In the genomic region with DNA sequence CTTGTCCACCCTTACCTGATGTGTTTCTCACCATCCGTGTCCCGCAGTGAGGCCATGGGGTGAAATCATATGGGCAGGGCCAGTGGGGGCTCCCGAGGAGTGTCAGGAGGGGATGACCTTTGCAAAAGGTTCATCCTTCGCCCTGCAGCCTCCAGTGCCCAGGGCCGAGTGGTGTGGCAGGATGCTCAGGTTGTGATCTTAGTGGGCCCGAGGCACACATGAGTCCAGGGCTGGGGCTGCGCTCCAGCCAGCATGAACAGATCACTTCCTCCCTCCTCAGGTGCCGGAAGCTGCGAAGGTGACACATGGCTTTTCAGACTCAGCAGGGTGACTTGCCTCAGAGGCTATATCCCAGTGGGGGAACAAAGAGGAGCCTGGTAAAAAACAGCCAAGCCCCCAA, we compare ENCODE assay signal across 11 cellular contexts. TPM values are rescaled to one million over a fixed set of nuclear protein-coding genes. Genes with fewer than 3 reads are reported as not detected.
DNase-seq lines count a peak whose midpoint lies in the region; ATAC-seq and TF ChIP-seq lines count a peak whose summit lies in the region.
"Had no signal": no experiment of that assay in that cellular context is flagged by ENCODE, and none has a peak within 500 bp of the region (broad histone marks: within the 10 kb centered on the region; RNA-seq: fewer than 3 reads in every experiment).

No MANE protein-coding gene starts in this region.

- H3K27ac ChIP-seq in 22Rv1 = 0 out of 2 replicates have a peak overlapping the region, but pooled peaks have one; percentile 30
- peak overlapping the region; percentile 51 for H3K27ac ChIP-seq in muscle layer of duodenum (ENCODE audit: low read length)

- DNase-seq in DMS53 (lab: John Stamatoyannopoulos, UW) (peak; percentile 94), cerebellar cortex (ENCODE audit: low spot score) (no peak), midbrain (lab: John Stamatoyannopoulos, UW) (no peak), NCI-H526 (lab: John Stamatoyannopoulos, UW) (no peak)
- DNase-seq: Caco-2 had no signal

- no peaks in the 10 kb centered on the region for H3K9me3 ChIP-seq in muscle layer of duodenum (ENCODE audit: control insufficient read depth in 1 of 2, low read length in 2 of 2)
- H3K9me3 ChIP-seq: Caco-2 had no signal

- H3K4me1 Mint-ChIP-seq in activated T-helper 17 cell treated with anti-CD3 and anti-CD28 coated beads, Interleukin-2, amount 50 U/mL, for 72 hours = peaks cover 18% of the 10 kb centered on the region

- H3K36me3 Mint-ChIP-seq in activated T-helper 17 cell treated with anti-CD3 and anti-CD28 coated beads, Interleukin-2, amount 50 U/mL, for 72 hours (ENCODE audit: low read depth) = peaks cover 64% of the 10 kb centered on the region

- peaks cover 14 to 19% of the 10 kb centered on the region in 2 donors for H3K36me3 ChIP-seq in muscle layer of duodenum (ENCODE audit: control insufficient read depth in 1 of 2, insufficient read depth in 2 of 2, low read length in 2 of 2)

- no peaks in the 10 kb centered on the region for H3K9me3 Mint-ChIP-seq in activated T-helper 17 cell treated with anti-CD3 and anti-CD28 coated beads, Interleukin-2, amount 50 U/mL, for 72 hours
- H3K9me3 Mint-ChIP-seq: central memory CD8-positive, alpha-beta T cell had no signal

- H3K4me1 ChIP-seq in muscle layer of duodenum (ENCODE audit: control insufficient read depth in 1 of 2, insufficient read depth in 2 of 2, low read length in 2 of 2) = peaks cover 20 to 36% of the 10 kb centered on the region in 2 donors

- TF ChIP-seq CTCF in 22Rv1 (IDR thresholded peaks at IDR 0.05) = no peak

- H3K27ac Mint-ChIP-seq in activated T-helper 17 cell treated with anti-CD3 and anti-CD28 coated beads, Interleukin-2, amount 50 U/mL, for 72 hours = peak overlapping the region; percentile 87

- ATAC-seq in activated T-helper 17 cell treated with anti-CD3 and anti-CD28 coated beads, Interleukin-2, amount 50 U/mL, for 72 hours (replicated peaks) = no peak
- ATAC-seq in HG03045 (IDR thresholded peaks at IDR 0.05; ENCODE audit: unreplicated experiment) = no peak

- H3K4me3 Mint-ChIP-seq in activated T-helper 17 cell treated with anti-CD3 and anti-CD28 coated beads, Interleukin-2, amount 50 U/mL, for 72 hours = peak overlapping the region; percentile 22

- H3K4me3 ChIP-seq in muscle layer of duodenum (ENCODE audit: low read depth in 1 of 2, low read length in 2 of 2) = no peak overlapping the region
- H3K4me3 ChIP-seq: lung had no signal

- no peaks in the 10 kb centered on the region for H3K27me3 Mint-ChIP-seq in activated T-helper 17 cell treated with anti-CD3 and anti-CD28 coated beads, Interleukin-2, amount 50 U/mL, for 72 hours
- H3K27me3 Mint-ChIP-seq: central memory CD8-positive, alpha-beta T cell had no signal

- H3K27me3 ChIP-seq in muscle layer of duodenum (ENCODE audit: low read depth, low read length) = no peaks in the 10 kb centered on the region

RNA-seq across cellular contexts. Expression of gene FKBP2, which starts 2.8 kb away (rescaled TPM):
- 10 to 100 TPM; 16.3 to 45.2 TPM for total RNA-seq in activated T-helper 17 cell treated with anti-CD3 and anti-CD28 coated beads, Interleukin-2, amount 50 U/mL, for 72 hours

RNA-seq across cellular contexts. Expression of gene VEGFB, which starts 3.7 kb away (rescaled TPM):
- 10 to 100 TPM; 74.1 to 83.5 TPM for total RNA-seq in activated T-helper 17 cell treated with anti-CD3 and anti-CD28 coated beads, Interleukin-2, amount 50 U/mL, for 72 hours

RNA-seq across cellular contexts. Expression of gene DNAJC4, which starts 7.7 kb away (rescaled TPM):
- total RNA-seq in activated T-helper 17 cell treated with anti-CD3 and anti-CD28 coated beads, Interleukin-2, amount 50 U/mL, for 72 hours = 10 to 100 TPM; 19.9 to 39.7 TPM

RNA-seq across cellular contexts. Expression of gene PPP1R14B, which starts 8.7 kb away (rescaled TPM):
- 100 to 1,000 TPM; 236 to 276 TPM for total RNA-seq in activated T-helper 17 cell treated with anti-CD3 and anti-CD28 coated beads, Interleukin-2, amount 50 U/mL, for 72 hours

RNA-seq across cellular contexts. Expression of gene NUDT22, which starts 12.0 kb away (rescaled TPM):
- 10 to 100 TPM; 77.4 to 98.4 TPM for total RNA-seq in activated T-helper 17 cell treated with anti-CD3 and anti-CD28 coated beads, Interleukin-2, amount 50 U/mL, for 72 hours
